ENCODE assay signal across 8 cellular contexts in genomic region chr6:45445749-45446454, GRCh38.
DNase-seq lines count a peak whose midpoint lies in the region; FAIRE-seq and TF ChIP-seq lines count a peak whose summit lies in the region.

No MANE protein-coding gene starts in this region.

- TF ChIP-seq CTCF in HFF-Myc (IDR thresholded peaks at IDR 0.05; ENCODE audit: low read depth, low read length, missing control alignments): no peak
- TF ChIP-seq CTCF in Peyer's patch (IDR thresholded peaks at IDR 0.05): no peak
- no peak for TF ChIP-seq CTCF in cardiac fibroblast (IDR thresholded peaks at IDR 0.05; ENCODE audit: low read depth, low read length)
- TF ChIP-seq CTCF in D721Med (IDR thresholded peaks at IDR 0.05; ENCODE audit: insufficient read depth, missing control alignments): no peak

- H3K4me1 ChIP-seq in Peyer's patch: peaks cover 0 to 15% (median 0%) of the 10 kb centered on the region in 4 donors

- H3K27me3 ChIP-seq in Peyer's patch: no peaks in the 10 kb centered on the region

- no peak for TF ChIP-seq POLR2A in Peyer's patch (IDR thresholded peaks at IDR 0.05)

- H3K27ac ChIP-seq in Peyer's patch: peak overlapping the region; percentile 8 to 49 (median 34)

- H3K4me3 ChIP-seq in HFF-Myc (replicated peaks; ENCODE audit: low read depth, low read length): no peak overlapping the region
- no peak overlapping the region for H3K4me3 ChIP-seq in Peyer's patch
- H3K4me3 ChIP-seq in cardiac fibroblast (replicated peaks in 1 of 2; ENCODE audit: low read depth in 2 of 2, low read length in 2 of 2): no peak overlapping the region

- no peaks in the 10 kb centered on the region for H3K9me3 ChIP-seq in Peyer's patch

- no peaks in the 10 kb centered on the region for H3K36me3 ChIP-seq in Peyer's patch

- FAIRE-seq in D721Med (lab: Jason Lieb, UNC): no peak

- peak; percentile 82 for DNase-seq in Ammon's horn (ENCODE audit: low spot score)
- DNase-seq in HFF-Myc (ENCODE audit: extremely low read depth, low read depth): peak; percentile 100
- peak in 2 of 3 donors; percentile 28 to 78 for DNase-seq in Peyer's patch
- DNase-seq in cardiac fibroblast (ENCODE audit: low read depth in 2 of 2): peak; percentile 99 to 100
- peak; percentile 99 for DNase-seq in kidney glomerular epithelial cell (lab: John Stamatoyannopoulos, UW)
- peak; percentile 96 for DNase-seq in stromal cell of bone marrow (ENCODE audit: low read depth)
- DNase-seq in NCI-H146 (lab: John Stamatoyannopoulos, UW): no peak
- DNase-seq in D721Med (ENCODE audit: insufficient read length, low spot score): no peak

Comparison
In these comparisons a context has a peak if more than half of its experiments do, and no peak if none do; other contexts are left out.
1. DNase-seq: peak in Ammon's horn (single experiment), HFF-Myc (single experiment), Peyer's patch (2 of 3), cardiac fibroblast (2 of 2), kidney glomerular epithelial cell (single experiment) and stromal cell of bone marrow (single experiment); none in NCI-H146 (single experiment) and D721Med (single experiment).